In genomic region chr11:65077466-65077865, GRCh38 we compare ENCODE assay signal across 1 cellular context.
TF ChIP-seq lines count a peak whose summit lies in the region.

No MANE protein-coding gene starts in this region.

TF ChIP-seq in IMR-90, 13 proteins besides CTCF, POLR2A, EP300 and RAD21 (continued from another document):
- no peak for TF ChIP-seq ELK1 (IDR thresholded peaks at IDR 0.05; ENCODE audit: borderline replicate concordance, low read depth, low read length)
- TF ChIP-seq RFX5 (IDR thresholded peaks at IDR 0.05; ENCODE audit: low read depth, low read length) = no peak
